ENCODE assay signal across 2 cellular contexts in genomic region chrX:12865359-12865758, GRCh38.
TF ChIP-seq lines count a peak whose summit lies in the region.

No MANE protein-coding gene starts in this region.

TF ChIP-seq in K562, 482 proteins besides CTCF, POLR2A, EP300 and RAD21 (continues in another document):
- TF ChIP-seq ZBTB49 (CRISPR knock-in tag; IDR thresholded peaks at IDR 0.05; ENCODE audit: borderline replicate concordance) = no peak
- no peak for TF ChIP-seq NKRF (IDR thresholded peaks at IDR 0.05; ENCODE audit: borderline replicate concordance)
- TF ChIP-seq ZSCAN32 (CRISPR knock-in tag; IDR thresholded peaks at IDR 0.05) = peak; percentile 76; the same call in 1 of the 2 replicates
- TF ChIP-seq SP2 (IDR thresholded peaks at IDR 0.05; ENCODE audit: extremely low read depth, low read depth, low read length, poor library complexity, severe bottlenecking) = no peak
- TF ChIP-seq BRF2 (IDR thresholded peaks at IDR 0.05; ENCODE audit: borderline replicate concordance, insufficient read depth, insufficient read length) = no peak
- TF ChIP-seq CGGBP1 (CRISPR knock-in tag; IDR thresholded peaks at IDR 0.05) = no peak
- TF ChIP-seq STAG1 (CRISPR knock-in tag; IDR thresholded peaks at IDR 0.05; ENCODE audit: borderline replicate concordance) = no peak
- TF ChIP-seq ZBTB2 (IDR thresholded peaks at IDR 0.05) = no peak
- TF ChIP-seq MAFK (IDR thresholded peaks at IDR 0.05; ENCODE audit: low read length) = peak; percentile 7; the same call in 1 of the 2 replicates
- TF ChIP-seq CEBPB (tag; IDR thresholded peaks at IDR 0.05) = peak; percentile 71
- TF ChIP-seq CEBPG (CRISPR knock-in tag; IDR thresholded peaks at IDR 0.05) = peak; percentile 59
- peak; percentile 85 to 90 for TF ChIP-seq CEBPG (tag; conservative IDR thresholded peaks at IDR 0.05 in 1 of 2, IDR thresholded peaks at IDR 0.05 in 1 of 2)
- TF ChIP-seq ATF3 (IDR thresholded peaks at IDR 0.05) = peak; percentile 79
- no peak for TF ChIP-seq ATF3 (CRISPR knock-in tag; conservative IDR thresholded peaks at IDR 0.05)
- TF ChIP-seq ATF4 (CRISPR knock-in tag; IDR thresholded peaks at IDR 0.05) = peak; percentile 61; the same call in 1 of the 2 replicates
- TF ChIP-seq TBP (optimal IDR thresholded peaks at IDR 0.05; ENCODE audit: low read depth, low read length) = no peak
- TF ChIP-seq JUND (IDR thresholded peaks at IDR 0.05; ENCODE audit: borderline replicate concordance, low read depth, low read length) = 0 out of 2 replicates have a peak, but pooled peaks have one; percentile 23
- TF ChIP-seq JUND (tag; IDR thresholded peaks at IDR 0.05; ENCODE audit: borderline replicate concordance, low read depth, low read length) = no peak
- TF ChIP-seq NFE2 (IDR thresholded peaks at IDR 0.05; ENCODE audit: low read depth) = no peak
- TF ChIP-seq NR2F6 (CRISPR knock-in tag; IDR thresholded peaks at IDR 0.05) = no peak
- TF ChIP-seq ZNF184 (CRISPR knock-in tag; IDR thresholded peaks at IDR 0.05) = no peak

TF ChIP-seq in SK-N-SH, 30 proteins besides CTCF, POLR2A, EP300 and RAD21 (continued from another document):
- TF ChIP-seq MAX (IDR thresholded peaks at IDR 0.05; ENCODE audit: low read depth) = no peak
- TF ChIP-seq ELF1 (IDR thresholded peaks at IDR 0.05) = no peak
- no peak for TF ChIP-seq USF1 (IDR thresholded peaks at IDR 0.05; ENCODE audit: borderline replicate concordance, low read depth)
- no peak for TF ChIP-seq TCF12 (IDR thresholded peaks at IDR 0.05)
- no peak for TF ChIP-seq RXRA (IDR thresholded peaks at IDR 0.05; ENCODE audit: borderline replicate concordance, low read depth)
- TF ChIP-seq REST (IDR thresholded peaks at IDR 0.05; ENCODE audit: low read depth, low read length) = no peak
- TF ChIP-seq YY1 (IDR thresholded peaks at IDR 0.05; ENCODE audit: low read depth) = no peak
- no peak for TF ChIP-seq TAF1 (IDR thresholded peaks at IDR 0.05; ENCODE audit: borderline replicate concordance, low read depth, low read length)
- no peak for TF ChIP-seq RCOR1 (IDR thresholded peaks at IDR 0.05; ENCODE audit: low read length)
- no peak for TF ChIP-seq PBX3 (IDR thresholded peaks at IDR 0.05)
- no peak for TF ChIP-seq IRF3 (IDR thresholded peaks at IDR 0.05; ENCODE audit: low read depth, low read length)
- TF ChIP-seq MXI1 (IDR thresholded peaks at IDR 0.05; ENCODE audit: low read depth, low read length) = no peak
- no peak for TF ChIP-seq NFIC (IDR thresholded peaks at IDR 0.05; ENCODE audit: borderline replicate concordance)
- TF ChIP-seq FOXJ3 (CRISPR knock-in tag; IDR thresholded peaks at IDR 0.05) = no peak
- no peak for TF ChIP-seq ZBTB33 (IDR thresholded peaks at IDR 0.05; ENCODE audit: borderline replicate concordance, low read depth)
- no peak for TF ChIP-seq SMC3 (IDR thresholded peaks at IDR 0.05; ENCODE audit: low read depth, low read length)
